ENCODE assay signal across 8 cellular contexts in the genomic region with DNA sequence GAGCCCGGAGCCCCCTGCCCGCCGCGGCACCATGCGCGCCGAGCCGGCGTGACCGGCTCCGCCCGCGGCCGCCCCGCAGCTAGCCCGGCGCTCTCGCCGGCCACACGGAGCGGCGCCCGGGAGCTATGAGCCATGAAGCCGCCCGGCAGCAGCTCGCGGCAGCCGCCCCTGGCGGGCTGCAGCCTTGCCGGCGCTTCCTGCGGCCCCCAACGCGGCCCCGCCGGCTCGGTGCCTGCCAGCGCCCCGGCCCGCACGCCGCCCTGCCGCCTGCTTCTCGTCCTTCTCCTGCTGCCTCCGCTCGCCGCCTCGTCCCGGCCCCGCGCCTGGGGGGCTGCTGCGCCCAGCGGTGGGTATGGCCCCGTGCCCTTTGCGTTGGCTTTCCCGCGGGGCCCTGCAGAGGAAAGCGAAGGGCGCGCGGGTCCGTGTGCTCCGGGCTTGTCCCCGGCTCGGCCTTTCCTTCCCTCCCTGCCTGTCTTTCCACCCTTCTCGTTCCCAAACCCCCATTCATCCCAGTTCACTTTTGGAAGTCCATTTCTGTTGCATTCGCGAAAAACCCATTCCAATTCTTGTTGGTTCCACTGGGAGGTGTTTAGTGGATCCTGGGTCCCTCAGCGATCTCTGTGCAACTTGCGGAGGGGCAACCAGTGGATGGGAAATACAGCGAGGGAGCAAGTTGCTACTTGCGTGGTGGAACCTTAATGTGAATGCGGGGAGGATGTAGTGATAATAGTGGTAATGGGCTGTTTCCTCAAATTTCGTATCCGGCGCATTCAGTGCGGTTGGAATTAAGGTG. TPM values are rescaled to one million over a fixed set of nuclear protein-coding genes. Genes with fewer than 3 reads are reported as not detected.
A peak's percentile ranks its signal among the peaks of the same experiment; 100 is the strongest.
DNase-seq lines count a peak whose midpoint lies in the region; ATAC-seq and TF ChIP-seq lines count a peak whose summit lies in the region.

No MANE protein-coding gene starts in this region.

- no peaks in the 10 kb centered on the region for H3K9me3 Mint-ChIP-seq in activated T-cell treated with anti-CD3 and anti-CD28 coated beads, Interleukin-2, amount 50 U/mL, for 72 hours
- no peaks in the 10 kb centered on the region for H3K9me3 Mint-ChIP-seq in osteocyte (ENCODE audit: unreplicated experiment)

- no peak overlapping the region for H3K27ac Mint-ChIP-seq in activated T-cell treated with anti-CD3 and anti-CD28 coated beads, Interleukin-2, amount 50 U/mL, for 72 hours
- H3K27ac Mint-ChIP-seq in osteocyte (ENCODE audit: unreplicated experiment) = peak overlapping the region; percentile 51

- peak; percentile 67 for ATAC-seq in GM19452 (IDR thresholded peaks at IDR 0.05; ENCODE audit: unreplicated experiment)
- peak; percentile 65 to 77 for ATAC-seq in activated T-cell treated with anti-CD3 and anti-CD28 coated beads, Interleukin-2, amount 50 U/mL, for 72 hours (replicated peaks in 1 of 2)

- H3K27me3 Mint-ChIP-seq in activated T-cell treated with anti-CD3 and anti-CD28 coated beads, Interleukin-2, amount 50 U/mL, for 72 hours (ENCODE audit: low read depth) = peaks cover 73% of the 10 kb centered on the region
- H3K27me3 Mint-ChIP-seq in osteocyte (ENCODE audit: unreplicated experiment) = peaks cover 7% of the 10 kb centered on the region

- TF ChIP-seq EP300 in Ishikawa (IDR thresholded peaks at IDR 0.05; ENCODE audit: borderline replicate concordance) = no peak

- DNase-seq in DMS 273 treated with DMSO at 0.1 percent for 48 hours (lab: John Stamatoyannopoulos, UW) = peak; percentile 9
- DNase-seq in activated T-cell treated with anti-CD3 and anti-CD28 coated beads, Interleukin-2, amount 50 U/mL, for 72 hours = peak; percentile 41 to 46
- DNase-seq in glomerular visceral epithelial cell (ENCODE audit: extremely low spot score) = peak; percentile 19
- DNase-seq in osteocyte (ENCODE audit: extremely low spot score, unreplicated experiment) = no peak
- DNase-seq in cortex of kidney (lab: John Stamatoyannopoulos, UW) = no peak
- DNase-seq in NCI-H2196 (lab: John Stamatoyannopoulos, UW; ENCODE audit: unreplicated experiment) = no peak

- H3K4me3 Mint-ChIP-seq in activated T-cell treated with anti-CD3 and anti-CD28 coated beads, Interleukin-2, amount 50 U/mL, for 72 hours = peak overlapping the region; percentile 86 to 90
- H3K4me3 Mint-ChIP-seq in osteocyte (ENCODE audit: unreplicated experiment) = peak overlapping the region; percentile 95

- H3K4me1 Mint-ChIP-seq in activated T-cell treated with anti-CD3 and anti-CD28 coated beads, Interleukin-2, amount 50 U/mL, for 72 hours (ENCODE audit: low read depth) = peaks cover 19% of the 10 kb centered on the region
- peaks cover 13% of the 10 kb centered on the region for H3K4me1 Mint-ChIP-seq in osteocyte (ENCODE audit: unreplicated experiment)

- peaks cover 3 to 4% of the 10 kb centered on the region in 2 donors for H3K36me3 Mint-ChIP-seq in activated T-cell treated with anti-CD3 and anti-CD28 coated beads, Interleukin-2, amount 50 U/mL, for 72 hours (ENCODE audit: insufficient read depth in 2 of 2)
- H3K36me3 Mint-ChIP-seq in osteocyte (ENCODE audit: unreplicated experiment) = no peaks in the 10 kb centered on the region

- no peak for TF ChIP-seq RAD21 in Ishikawa (IDR thresholded peaks at IDR 0.05; ENCODE audit: low read depth)

- TF ChIP-seq CTCF in osteocyte (IDR thresholded peaks at IDR 0.05) = no peak

TF ChIP-seq in Ishikawa, 13 proteins besides CTCF, POLR2A, EP300 and RAD21:
- TF ChIP-seq USF1 (IDR thresholded peaks at IDR 0.05) (no peak), CEBPB (IDR thresholded peaks at IDR 0.05) (no peak), ZBTB7A (IDR thresholded peaks at IDR 0.05; ENCODE audit: low read depth) (peak; percentile 24; the same call in 1 of the 2 replicates), TCF12 (IDR thresholded peaks at IDR 0.05; ENCODE audit: low read depth) (no peak), CREB1 (IDR thresholded peaks at IDR 0.05; ENCODE audit: low read depth) (no peak), YY1 (IDR thresholded peaks at IDR 0.05; ENCODE audit: low read depth) (no peak), NFIC (IDR thresholded peaks at IDR 0.05) (no peak)
- TF ChIP-seq, protein P1, sequence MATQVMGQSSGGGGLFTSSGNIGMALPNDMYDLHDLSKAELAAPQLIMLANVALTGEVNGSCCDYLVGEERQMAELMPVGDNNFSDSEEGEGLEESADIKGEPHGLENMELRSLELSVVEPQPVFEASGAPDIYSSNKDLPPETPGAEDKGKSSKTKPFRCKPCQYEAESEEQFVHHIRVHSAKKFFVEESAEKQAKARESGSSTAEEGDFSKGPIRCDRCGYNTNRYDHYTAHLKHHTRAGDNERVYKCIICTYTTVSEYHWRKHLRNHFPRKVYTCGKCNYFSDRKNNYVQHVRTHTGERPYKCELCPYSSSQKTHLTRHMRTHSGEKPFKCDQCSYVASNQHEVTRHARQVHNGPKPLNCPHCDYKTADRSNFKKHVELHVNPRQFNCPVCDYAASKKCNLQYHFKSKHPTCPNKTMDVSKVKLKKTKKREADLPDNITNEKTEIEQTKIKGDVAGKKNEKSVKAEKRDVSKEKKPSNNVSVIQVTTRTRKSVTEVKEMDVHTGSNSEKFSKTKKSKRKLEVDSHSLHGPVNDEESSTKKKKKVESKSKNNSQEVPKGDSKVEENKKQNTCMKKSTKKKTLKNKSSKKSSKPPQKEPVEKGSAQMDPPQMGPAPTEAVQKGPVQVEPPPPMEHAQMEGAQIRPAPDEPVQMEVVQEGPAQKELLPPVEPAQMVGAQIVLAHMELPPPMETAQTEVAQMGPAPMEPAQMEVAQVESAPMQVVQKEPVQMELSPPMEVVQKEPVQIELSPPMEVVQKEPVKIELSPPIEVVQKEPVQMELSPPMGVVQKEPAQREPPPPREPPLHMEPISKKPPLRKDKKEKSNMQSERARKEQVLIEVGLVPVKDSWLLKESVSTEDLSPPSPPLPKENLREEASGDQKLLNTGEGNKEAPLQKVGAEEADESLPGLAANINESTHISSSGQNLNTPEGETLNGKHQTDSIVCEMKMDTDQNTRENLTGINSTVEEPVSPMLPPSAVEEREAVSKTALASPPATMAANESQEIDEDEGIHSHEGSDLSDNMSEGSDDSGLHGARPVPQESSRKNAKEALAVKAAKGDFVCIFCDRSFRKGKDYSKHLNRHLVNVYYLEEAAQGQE (IDR thresholded peaks at IDR 0.05; ENCODE audit: low read depth) = no peak

RNA-seq across cellular contexts. Expression of gene ADAM23, which starts 0.6 kb away (rescaled TPM):
- total RNA-seq in activated T-cell treated with anti-CD3 and anti-CD28 coated beads, Interleukin-2, amount 50 U/mL, for 72 hours = 1 to 10 TPM; 2.4 to 3.0 TPM
- 10.4 and 11.4 TPM in 2 replicates for total RNA-seq in osteocyte

Comparison
In these comparisons a context has a peak if more than half of its experiments do, and no peak if none do; other contexts are left out.
1. DNase-seq: peak in DMS 273 treated with DMSO at 0.1 percent for 48 hours (single experiment), activated T-cell treated with anti-CD3 and anti-CD28 coated beads, Interleukin-2, amount 50 U/mL, for 72 hours (2 of 2) and glomerular visceral epithelial cell (single experiment); none in osteocyte (single experiment), cortex of kidney (single experiment) and NCI-H2196 (single experiment).